Comparison of ENCODE assay signal across 12 cellular contexts in genomic region chr3:162295323-162295983, GRCh38.
A peak's percentile ranks its signal among the peaks of the same experiment; 100 is the strongest.
DNase-seq lines count a peak whose midpoint lies in the region; ATAC-seq and TF ChIP-seq lines count a peak whose summit lies in the region.
"Had no signal": no experiment of that assay in that cellular context is flagged by ENCODE, and none has a peak within 500 bp of the region (broad histone marks: within the 10 kb centered on the region; RNA-seq: fewer than 3 reads in every experiment).

No MANE protein-coding gene starts in this region.

- H3K27me3 Mint-ChIP-seq in GM23338 (ENCODE audit: insufficient read depth, low read depth, poor library complexity): no peaks in the 10 kb centered on the region
- H3K27me3 Mint-ChIP-seq: activated CD4-positive, alpha-beta T cell treated with anti-CD3 and anti-CD28 coated beads, Interleukin-2, amount 10 ng/mL, durations not matched to agents 24 days and 14 days had no signal

- H4K20me1 ChIP-seq in GM23338 (replicated peaks; ENCODE audit: insufficient read depth) (no peaks in the 10 kb centered on the region), smooth muscle cell (ENCODE audit: low read depth) (no peaks in the 10 kb centered on the region)

- H3K4me1 ChIP-seq in GM23338 (ENCODE audit: insufficient read depth) (no peaks in the 10 kb centered on the region), smooth muscle cell (ENCODE audit: low read depth) (peaks cover 7% of the 10 kb centered on the region)
- H3K4me1 ChIP-seq: vagina had no signal

- H3K9me2 ChIP-seq in GM23338 (ENCODE audit: insufficient read depth): no peaks in the 10 kb centered on the region

- no peak overlapping the region for H3K27ac ChIP-seq in GM23338 (ENCODE audit: low read depth)
- H3K27ac ChIP-seq in smooth muscle cell (ENCODE audit: low read depth): peak overlapping the region; percentile 86
- H3K27ac ChIP-seq: psoas muscle, vagina had no signal

- ATAC-seq in GM23338 (no peak), SK-N-SH treated with all-trans-retinoic acid at 6 μM for 48 hours (peak; percentile 100)

- H3K27ac Mint-ChIP-seq in GM23338: no peak overlapping the region
- H3K27ac Mint-ChIP-seq: activated CD4-positive, alpha-beta T cell treated with anti-CD3 and anti-CD28 coated beads, Interleukin-2, amount 10 ng/mL, durations not matched to agents 24 days and 14 days; activated naive CD4-positive, alpha-beta T cell treated with anti-CD3 and anti-CD28 coated beads for 36 hours had no signal

- H3K9ac ChIP-seq in smooth muscle cell (ENCODE audit: low read depth): peak overlapping the region; percentile 61

- H2AFZ ChIP-seq in GM23338 (peak overlapping the region; percentile 57; the same call in 1 of the 2 replicates), smooth muscle cell (ENCODE audit: low read depth) (peak overlapping the region; percentile 73)

- H3F3A ChIP-seq in GM23338 (replicated peaks; ENCODE audit: low read depth) (no peaks in the 10 kb centered on the region), smooth muscle cell (ENCODE audit: low read depth) (peaks cover 4% of the 10 kb centered on the region)

- peaks cover 4% of the 10 kb centered on the region; the same call in 2 of the 3 replicates for H3K4me1 Mint-ChIP-seq in GM23338
- H3K4me1 Mint-ChIP-seq: activated CD4-positive, alpha-beta T cell treated with anti-CD3 and anti-CD28 coated beads, Interleukin-2, amount 10 ng/mL, durations not matched to agents 24 days and 14 days had no signal

- H3K27me3 ChIP-seq in GM23338 (ENCODE audit: insufficient read depth): no peaks in the 10 kb centered on the region
- no peaks in the 10 kb centered on the region for H3K27me3 ChIP-seq in smooth muscle cell (ENCODE audit: low read depth)
- H3K27me3 ChIP-seq: vagina had no signal

- H3K36me3 Mint-ChIP-seq in GM23338 (ENCODE audit: low read depth): no peaks in the 10 kb centered on the region

- no peaks in the 10 kb centered on the region for H3K9me3 ChIP-seq in smooth muscle cell (replicated peaks; ENCODE audit: low read depth)
- H3K9me3 ChIP-seq: psoas muscle, vagina had no signal

- H3K79me2 ChIP-seq in GM23338 (replicated peaks; ENCODE audit: insufficient read depth) (no peaks in the 10 kb centered on the region), smooth muscle cell (ENCODE audit: low read depth) (no peaks in the 10 kb centered on the region)

- H3K9me3 Mint-ChIP-seq in GM23338: no peaks in the 10 kb centered on the region

- H3K4me3 ChIP-seq in GM23338: no peak overlapping the region
- no peak overlapping the region for H3K4me3 ChIP-seq in fibroblast of villous mesenchyme (ENCODE audit: low read depth, low read length)
- H3K4me3 ChIP-seq in smooth muscle cell: no peak overlapping the region
- H3K4me3 ChIP-seq: psoas muscle, vagina had no signal

- H3K4me3 Mint-ChIP-seq in GM23338: no peak overlapping the region
- H3K4me3 Mint-ChIP-seq: activated CD4-positive, alpha-beta T cell treated with anti-CD3 and anti-CD28 coated beads, Interleukin-2, amount 10 ng/mL, durations not matched to agents 24 days and 14 days; activated naive CD4-positive, alpha-beta T cell treated with anti-CD3 and anti-CD28 coated beads for 36 hours had no signal

- TF ChIP-seq CTCF in GM23338 (conservative IDR thresholded peaks at IDR 0.05; ENCODE audit: low read depth in 2 of 2) (no peak), fibroblast of villous mesenchyme (IDR thresholded peaks at IDR 0.05; ENCODE audit: insufficient read depth, low read depth, low read length) (no peak), smooth muscle cell (IDR thresholded peaks at IDR 0.05; ENCODE audit: borderline replicate concordance, insufficient read depth, poor library complexity, severe bottlenecking) (no peak)

- no peak overlapping the region for H3K4me2 ChIP-seq in GM23338
- peak overlapping the region; percentile 69 for H3K4me2 ChIP-seq in smooth muscle cell

- peak; percentile 1 for DNase-seq in GM23338 (ENCODE audit: low spot score)
- peak; percentile 86 for DNase-seq in fibroblast of villous mesenchyme (ENCODE audit: low read depth)
- no peak for DNase-seq in smooth muscle cell (lab: John Stamatoyannopoulos, UW; ENCODE audit: unreplicated experiment)
- no peak for DNase-seq in hippocampal formation (lab: John Stamatoyannopoulos, UW)
- no peak for DNase-seq in DMS 273 (lab: John Stamatoyannopoulos, UW; ENCODE audit: unreplicated experiment)
- DNase-seq in DMS114 treated with DMSO at 0.1 percent for 48 hours (lab: John Stamatoyannopoulos, UW; ENCODE audit: unreplicated experiment): no peak
- DNase-seq: activated CD4-positive, alpha-beta T cell treated with anti-CD3 and anti-CD28 coated beads, Interleukin-2, amount 10 ng/mL, durations not matched to agents 24 days and 14 days; activated naive CD4-positive, alpha-beta T cell treated with anti-CD3 and anti-CD28 coated beads for 36 hours; effector memory CD4-positive, alpha-beta T cell; psoas muscle had no signal

- 20% methylated on average over 6 of the region's 6 CpGs for WGBS in smooth muscle cell (ENCODE audit: low lambda C conversion rate)

- H3K36me3 ChIP-seq in GM23338 (ENCODE audit: insufficient read depth): no peaks in the 10 kb centered on the region
- H3K36me3 ChIP-seq in smooth muscle cell (ENCODE audit: low read depth): no peaks in the 10 kb centered on the region
- H3K36me3 ChIP-seq: vagina had no signal

TF ChIP-seq in GM23338, 12 proteins besides CTCF, POLR2A, EP300 and RAD21 (continues in another document):
- TF ChIP-seq NANOG (IDR thresholded peaks at IDR 0.05; ENCODE audit: borderline replicate concordance) (no peak), JUNB (IDR thresholded peaks at IDR 0.05; ENCODE audit: unreplicated experiment) (no peak), EZH2phosphoT487 (IDR thresholded peaks at IDR 0.05; ENCODE audit: unreplicated experiment) (no peak), ZNF331 (CRISPR knock-in tag; IDR thresholded peaks at IDR 0.05; ENCODE audit: low read depth) (no peak)
- TF ChIP-seq, protein P1, sequence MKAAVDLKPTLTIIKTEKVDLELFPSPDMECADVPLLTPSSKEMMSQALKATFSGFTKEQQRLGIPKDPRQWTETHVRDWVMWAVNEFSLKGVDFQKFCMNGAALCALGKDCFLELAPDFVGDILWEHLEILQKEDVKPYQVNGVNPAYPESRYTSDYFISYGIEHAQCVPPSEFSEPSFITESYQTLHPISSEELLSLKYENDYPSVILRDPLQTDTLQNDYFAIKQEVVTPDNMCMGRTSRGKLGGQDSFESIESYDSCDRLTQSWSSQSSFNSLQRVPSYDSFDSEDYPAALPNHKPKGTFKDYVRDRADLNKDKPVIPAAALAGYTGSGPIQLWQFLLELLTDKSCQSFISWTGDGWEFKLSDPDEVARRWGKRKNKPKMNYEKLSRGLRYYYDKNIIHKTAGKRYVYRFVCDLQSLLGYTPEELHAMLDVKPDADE (IDR thresholded peaks at IDR 0.05): no peak

TF ChIP-seq in SK-N-SH treated with all-trans-retinoic acid at 6 μM for 48 hours, 23 proteins besides CTCF, POLR2A, EP300 and RAD21:
- TF ChIP-seq ISL1 (CRISPR knock-in tag; IDR thresholded peaks at IDR 0.05) (peak; percentile 81), PPARA (CRISPR knock-in tag; IDR thresholded peaks at IDR 0.05; ENCODE audit: borderline replicate concordance) (no peak)

Comparison
In these comparisons a context has a peak if more than half of its experiments do, and no peak if none do; other contexts are left out.
1. DNase-seq: peak in GM23338 (single experiment) and fibroblast of villous mesenchyme (single experiment); none in smooth muscle cell (single experiment), hippocampal formation (0 of 2), DMS 273 (single experiment) and DMS114 treated with DMSO at 0.1 percent for 48 hours (single experiment).